10 cellular contexts compared by ENCODE assay signal in genomic region chr3:138687236-138687635, GRCh38.
DNase-seq lines count a peak whose midpoint lies in the region; ATAC-seq and TF ChIP-seq lines count a peak whose summit lies in the region.
"Had no signal": no experiment of that assay in that cellular context is flagged by ENCODE, and none has a peak within 500 bp of the region (broad histone marks: within the 10 kb centered on the region; RNA-seq: fewer than 3 reads in every experiment).

No MANE protein-coding gene starts in this region.

- no peaks in the 10 kb centered on the region for H3K27me3 Mint-ChIP-seq in activated CD4-positive, alpha-beta T cell treated with anti-CD3 and anti-CD28 coated beads for 36 hours
- no peaks in the 10 kb centered on the region for H3K27me3 Mint-ChIP-seq in activated CD4-positive, alpha-beta T cell treated with anti-CD3 and anti-CD28 coated beads, Interleukin-2, amount 10 ng/mL, durations not matched to agents 7 days and 5 days

- no peaks in the 10 kb centered on the region for H3K27me3 ChIP-seq in SJCRH30
- H3K27me3 ChIP-seq in skeletal muscle satellite cell (ENCODE audit: control insufficient read depth, insufficient read depth, low read length) = no peaks in the 10 kb centered on the region
- H3K27me3 ChIP-seq: testis had no signal

- H3K9me3 Mint-ChIP-seq in activated CD4-positive, alpha-beta T cell treated with anti-CD3 and anti-CD28 coated beads for 36 hours (ENCODE audit: low read depth) = no peaks in the 10 kb centered on the region
- H3K9me3 Mint-ChIP-seq in activated CD4-positive, alpha-beta T cell treated with anti-CD3 and anti-CD28 coated beads, Interleukin-2, amount 10 ng/mL, durations not matched to agents 7 days and 5 days = no peaks in the 10 kb centered on the region

- intact Hi-C loops in activated CD4-positive, alpha-beta T cell treated with anti-CD3 and anti-CD28 coated beads for 36 hours (cut with DNase I, micrococcal nuclease) = loop anchor here in 1 of 2 experiments (5.0 kb wide), 2 partner anchors 95 to 145 kb away; partner anchors contain the start of genes CEP70 and PIK3CB

- peak overlapping the region; percentile 74 for H3K27ac ChIP-seq in SJCRH30
- H3K27ac ChIP-seq: testis had no signal

- no peak for DNase-seq in activated CD4-positive, alpha-beta T cell treated with anti-CD3 and anti-CD28 coated beads for 36 hours
- DNase-seq in activated CD4-positive, alpha-beta T cell treated with anti-CD3 and anti-CD28 coated beads, Interleukin-2, amount 10 ng/mL, durations not matched to agents 7 days and 5 days = no peak
- DNase-seq in SJCRH30 (no peak), NCI-H774 (lab: John Stamatoyannopoulos, UW) (no peak), GM19240 (ENCODE audit: insufficient read length, low spot score) (no peak), GM13977 (ENCODE audit: low spot score) (no peak)
- DNase-seq: effector CD8-positive, alpha-beta T cell; testis had no signal

- in situ Hi-C loops in GM13977 (cut with MboI; ENCODE audit: low pct_unique_long_range_greater_than_20kb, low sequenced_read_pairs, unreplicated experiment) = no loop called here

- H3K27ac Mint-ChIP-seq in activated CD4-positive, alpha-beta T cell treated with anti-CD3 and anti-CD28 coated beads for 36 hours = peak overlapping the region; percentile 77
- H3K27ac Mint-ChIP-seq in activated CD4-positive, alpha-beta T cell treated with anti-CD3 and anti-CD28 coated beads, Interleukin-2, amount 10 ng/mL, durations not matched to agents 7 days and 5 days = no peak overlapping the region

- H3K36me3 ChIP-seq in SJCRH30 (no peaks in the 10 kb centered on the region), skeletal muscle satellite cell (ENCODE audit: insufficient read depth, low read length) (peaks cover 2% of the 10 kb centered on the region)

- peaks cover 12% of the 10 kb centered on the region for H3K4me1 Mint-ChIP-seq in activated CD4-positive, alpha-beta T cell treated with anti-CD3 and anti-CD28 coated beads for 36 hours
- peaks cover 7% of the 10 kb centered on the region for H3K4me1 Mint-ChIP-seq in activated CD4-positive, alpha-beta T cell treated with anti-CD3 and anti-CD28 coated beads, Interleukin-2, amount 10 ng/mL, durations not matched to agents 7 days and 5 days

- CTCF ChIA-PET in activated CD4-positive, alpha-beta T cell treated with anti-CD3 and anti-CD28 coated beads for 36 hours (lab: Charles Lee) = interaction anchor here (0.5 to 4.6 kb wide), 5 partner anchors 9 to 618 kb away, joined by 3 to 40 read pairs (median 3); partner anchors contain the start of gene DBR1
- CTCF ChIA-PET in activated CD4-positive, alpha-beta T cell treated with anti-CD3 and anti-CD28 coated beads, Interleukin-2, amount 10 ng/mL, durations not matched to agents 7 days and 5 days (lab: Charles Lee) = interaction anchor here (1.8 kb wide), 2 partner anchors 228 to 236 kb away, joined by 4 to 8 read pairs; no protein-coding TSS in a partner anchor

- TF ChIP-seq CTCF in GM13977 (IDR thresholded peaks at IDR 0.05; ENCODE audit: extremely low read depth, insufficient read depth, missing control alignments) = no peak

- peak overlapping the region; percentile 26 for H3K4me2 ChIP-seq in skeletal muscle satellite cell (ENCODE audit: low read length)

- H3K9ac ChIP-seq in skeletal muscle satellite cell (ENCODE audit: low read depth, low read length) = peak overlapping the region; percentile 26

- no peaks in the 10 kb centered on the region for H3K9me3 ChIP-seq in SJCRH30 (replicated peaks)
- H3K9me3 ChIP-seq in skeletal muscle satellite cell (replicated peaks; ENCODE audit: low read length) = no peaks in the 10 kb centered on the region
- H3K9me3 ChIP-seq: testis had no signal

- H3K4me1 ChIP-seq in SJCRH30 (peaks cover 28% of the 10 kb centered on the region), skeletal muscle satellite cell (ENCODE audit: control insufficient read depth, insufficient read depth, low read length) (peaks cover 13% of the 10 kb centered on the region)
- H3K4me1 ChIP-seq: testis had no signal

- H3K36me3 Mint-ChIP-seq in activated CD4-positive, alpha-beta T cell treated with anti-CD3 and anti-CD28 coated beads for 36 hours (ENCODE audit: low read depth) = peaks cover 16% of the 10 kb centered on the region
- no peaks in the 10 kb centered on the region for H3K36me3 Mint-ChIP-seq in activated CD4-positive, alpha-beta T cell treated with anti-CD3 and anti-CD28 coated beads, Interleukin-2, amount 10 ng/mL, durations not matched to agents 7 days and 5 days (ENCODE audit: low read depth)

- POLR2A ChIA-PET in activated CD4-positive, alpha-beta T cell treated with anti-CD3 and anti-CD28 coated beads for 36 hours (lab: Charles Lee) = no interaction called here
- POLR2A ChIA-PET in activated CD4-positive, alpha-beta T cell treated with anti-CD3 and anti-CD28 coated beads, Interleukin-2, amount 10 ng/mL, durations not matched to agents 7 days and 5 days (lab: Charles Lee) = no interaction called here

- peak; percentile 73 for ATAC-seq in activated CD4-positive, alpha-beta T cell treated with anti-CD3 and anti-CD28 coated beads for 36 hours
- ATAC-seq in HG02870 (IDR thresholded peaks at IDR 0.05; ENCODE audit: unreplicated experiment) = peak; percentile 32

- no peak overlapping the region for H3K4me3 Mint-ChIP-seq in activated CD4-positive, alpha-beta T cell treated with anti-CD3 and anti-CD28 coated beads for 36 hours
- H3K4me3 Mint-ChIP-seq in activated CD4-positive, alpha-beta T cell treated with anti-CD3 and anti-CD28 coated beads, Interleukin-2, amount 10 ng/mL, durations not matched to agents 7 days and 5 days = no peak overlapping the region

- H3K4me3 ChIP-seq in SJCRH30 = no peak overlapping the region
- no peak overlapping the region for H3K4me3 ChIP-seq in skeletal muscle satellite cell (ENCODE audit: low read length)
- H3K4me3 ChIP-seq: testis had no signal
